In the genomic region with DNA sequence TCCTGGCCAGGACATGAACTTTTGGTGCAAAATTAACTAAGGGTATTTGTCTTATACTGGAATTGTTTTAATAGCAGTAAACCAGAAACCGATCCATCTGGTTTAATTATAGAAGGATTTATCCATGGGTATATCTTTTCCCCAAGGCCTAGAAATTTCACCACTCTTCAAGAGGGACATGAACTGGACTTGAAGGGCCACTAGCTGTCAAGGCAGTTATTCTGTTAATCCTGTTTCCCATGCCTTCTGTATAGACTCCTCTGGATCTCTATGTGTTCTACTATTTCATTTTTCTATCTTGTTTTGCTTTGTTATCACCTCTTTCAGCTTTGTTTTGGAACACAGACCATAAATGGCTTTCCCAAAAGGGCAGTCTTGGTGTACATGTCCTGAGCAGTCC, we compare ENCODE assay signal across 18 cellular contexts.
"Had no signal": no experiment of that assay in that cellular context is flagged by ENCODE, and none has a peak within 500 bp of the region (broad histone marks: within the 10 kb centered on the region; RNA-seq: fewer than 3 reads in every experiment).

No MANE protein-coding gene starts in this region.

- DNase-seq: colonic mucosa; effector CD8-positive, alpha-beta T cell; esophagus squamous epithelium; glutamatergic neuron; kidney; left colon; natural killer cell; occipital lobe; sigmoid colon; stimulated activated CD4-positive, alpha-beta T cell treated with anti-CD3 and anti-CD28 coated beads, Interleukin-2, amount 100 ng/mL, for 24 hours; stimulated activated CD4-positive, alpha-beta T cell treated with anti-CD3 and anti-CD28 coated beads, Interleukin-4, amount 100 ng/mL, for 24 hours; stimulated activated naive CD4-positive, alpha-beta T cell treated with Interleukin-2 at 50 U/mL for 16 hours; stomach; thyroid gland had no signal

- H3K27ac ChIP-seq: colonic mucosa, esophagus squamous epithelium, hepatocyte, parathyroid adenoma, sigmoid colon, stomach, thyroid gland had no signal

- H3K9me3 ChIP-seq: colonic mucosa, esophagus squamous epithelium, sigmoid colon, thyroid gland had no signal

- ATAC-seq: left colon; natural killer cell; stimulated activated effector memory CD8-positive, alpha-beta T cell treated with anti-CD3 and anti-CD28 coated beads, Interleukin-12 subunit alpha, Interleukin-12 subunit beta, amount 100 ng/mL, for 72 hours had no signal

- H3K4me3 ChIP-seq: colonic mucosa, esophagus squamous epithelium, hepatocyte, lung, sigmoid colon, stomach, thyroid gland had no signal

- H3K4me1 ChIP-seq: colonic mucosa, esophagus squamous epithelium, parathyroid adenoma, stomach had no signal

- H3K36me3 ChIP-seq: colonic mucosa, esophagus squamous epithelium, sigmoid colon, stomach, thyroid gland had no signal

- H3K27me3 ChIP-seq: colonic mucosa, esophagus squamous epithelium, sigmoid colon, stomach, thyroid gland had no signal
